Comparison of ENCODE assay signal across 4 cellular contexts in the genomic region with DNA sequence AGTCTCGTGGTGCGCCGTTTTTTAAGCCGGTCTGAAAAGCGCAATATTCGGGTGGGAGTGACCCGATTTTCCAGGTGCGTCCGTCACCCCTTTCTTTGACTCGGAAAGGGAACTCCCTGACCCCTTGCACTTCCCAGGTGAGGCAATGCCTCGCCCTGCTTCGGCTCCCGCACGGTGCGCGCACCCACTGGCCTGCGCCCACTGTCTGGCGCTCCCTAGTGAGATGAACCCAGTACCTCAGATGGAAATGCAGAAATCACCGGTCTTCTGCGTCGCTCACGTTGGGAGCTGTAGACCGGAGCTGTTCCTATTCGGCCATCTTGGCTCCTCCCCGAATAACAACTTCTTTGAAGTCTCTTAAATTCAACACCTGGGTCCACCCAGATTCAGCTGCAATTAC. TPM values are rescaled to one million over a fixed set of nuclear protein-coding genes. Genes with fewer than 3 reads are reported as not detected.
"Had no signal": no experiment of that assay in that cellular context is flagged by ENCODE, and none has a peak within 500 bp of the region (broad histone marks: within the 10 kb centered on the region; RNA-seq: fewer than 3 reads in every experiment).

No MANE protein-coding gene starts in this region.

RNA-seq across cellular contexts. Expression of a gene that starts 19.9 kb away (rescaled TPM):
- total RNA-seq: cardiac muscle cell had no signal
- polyA plus RNA-seq: cardiac muscle cell had no signal

RNA-seq across cellular contexts. Expression of a gene that starts 33.2 kb away (rescaled TPM):
- total RNA-seq: cardiac muscle cell, Peyer's patch, Right ventricle myocardium inferior, SK-MEL-5 had no signal
- polyA plus RNA-seq: cardiac muscle cell had no signal
